Comparison of ENCODE assay signal across 1 cellular context in the genomic region with DNA sequence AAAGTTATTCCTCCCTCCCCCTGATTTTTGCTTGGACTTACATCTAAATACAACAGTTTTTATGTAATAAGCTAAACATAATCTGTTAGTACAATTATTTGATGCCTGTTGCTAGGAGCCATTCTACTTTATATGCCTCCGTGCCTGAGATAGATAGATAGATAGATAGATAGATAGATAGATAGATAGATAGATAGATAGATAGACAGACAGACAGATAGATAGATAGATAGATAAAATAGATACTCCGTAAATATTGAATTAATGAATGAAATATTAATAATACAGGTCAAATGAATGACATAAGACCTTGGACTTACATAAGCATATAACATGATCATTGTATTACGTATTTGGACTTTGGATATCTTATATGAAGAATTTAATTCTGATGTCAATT.
TF ChIP-seq lines count a peak whose summit lies in the region.

No MANE protein-coding gene starts in this region.

TF ChIP-seq in K562, 482 proteins besides CTCF, POLR2A, EP300 and RAD21:
- no peak for TF ChIP-seq RBM39 (optimal IDR thresholded peaks at IDR 0.05; ENCODE audit: low read depth, low read length)
- peak; percentile 84; the same call in 1 of the 2 replicates for TF ChIP-seq ZBTB2 (IDR thresholded peaks at IDR 0.05)
- TF ChIP-seq, protein P1, sequence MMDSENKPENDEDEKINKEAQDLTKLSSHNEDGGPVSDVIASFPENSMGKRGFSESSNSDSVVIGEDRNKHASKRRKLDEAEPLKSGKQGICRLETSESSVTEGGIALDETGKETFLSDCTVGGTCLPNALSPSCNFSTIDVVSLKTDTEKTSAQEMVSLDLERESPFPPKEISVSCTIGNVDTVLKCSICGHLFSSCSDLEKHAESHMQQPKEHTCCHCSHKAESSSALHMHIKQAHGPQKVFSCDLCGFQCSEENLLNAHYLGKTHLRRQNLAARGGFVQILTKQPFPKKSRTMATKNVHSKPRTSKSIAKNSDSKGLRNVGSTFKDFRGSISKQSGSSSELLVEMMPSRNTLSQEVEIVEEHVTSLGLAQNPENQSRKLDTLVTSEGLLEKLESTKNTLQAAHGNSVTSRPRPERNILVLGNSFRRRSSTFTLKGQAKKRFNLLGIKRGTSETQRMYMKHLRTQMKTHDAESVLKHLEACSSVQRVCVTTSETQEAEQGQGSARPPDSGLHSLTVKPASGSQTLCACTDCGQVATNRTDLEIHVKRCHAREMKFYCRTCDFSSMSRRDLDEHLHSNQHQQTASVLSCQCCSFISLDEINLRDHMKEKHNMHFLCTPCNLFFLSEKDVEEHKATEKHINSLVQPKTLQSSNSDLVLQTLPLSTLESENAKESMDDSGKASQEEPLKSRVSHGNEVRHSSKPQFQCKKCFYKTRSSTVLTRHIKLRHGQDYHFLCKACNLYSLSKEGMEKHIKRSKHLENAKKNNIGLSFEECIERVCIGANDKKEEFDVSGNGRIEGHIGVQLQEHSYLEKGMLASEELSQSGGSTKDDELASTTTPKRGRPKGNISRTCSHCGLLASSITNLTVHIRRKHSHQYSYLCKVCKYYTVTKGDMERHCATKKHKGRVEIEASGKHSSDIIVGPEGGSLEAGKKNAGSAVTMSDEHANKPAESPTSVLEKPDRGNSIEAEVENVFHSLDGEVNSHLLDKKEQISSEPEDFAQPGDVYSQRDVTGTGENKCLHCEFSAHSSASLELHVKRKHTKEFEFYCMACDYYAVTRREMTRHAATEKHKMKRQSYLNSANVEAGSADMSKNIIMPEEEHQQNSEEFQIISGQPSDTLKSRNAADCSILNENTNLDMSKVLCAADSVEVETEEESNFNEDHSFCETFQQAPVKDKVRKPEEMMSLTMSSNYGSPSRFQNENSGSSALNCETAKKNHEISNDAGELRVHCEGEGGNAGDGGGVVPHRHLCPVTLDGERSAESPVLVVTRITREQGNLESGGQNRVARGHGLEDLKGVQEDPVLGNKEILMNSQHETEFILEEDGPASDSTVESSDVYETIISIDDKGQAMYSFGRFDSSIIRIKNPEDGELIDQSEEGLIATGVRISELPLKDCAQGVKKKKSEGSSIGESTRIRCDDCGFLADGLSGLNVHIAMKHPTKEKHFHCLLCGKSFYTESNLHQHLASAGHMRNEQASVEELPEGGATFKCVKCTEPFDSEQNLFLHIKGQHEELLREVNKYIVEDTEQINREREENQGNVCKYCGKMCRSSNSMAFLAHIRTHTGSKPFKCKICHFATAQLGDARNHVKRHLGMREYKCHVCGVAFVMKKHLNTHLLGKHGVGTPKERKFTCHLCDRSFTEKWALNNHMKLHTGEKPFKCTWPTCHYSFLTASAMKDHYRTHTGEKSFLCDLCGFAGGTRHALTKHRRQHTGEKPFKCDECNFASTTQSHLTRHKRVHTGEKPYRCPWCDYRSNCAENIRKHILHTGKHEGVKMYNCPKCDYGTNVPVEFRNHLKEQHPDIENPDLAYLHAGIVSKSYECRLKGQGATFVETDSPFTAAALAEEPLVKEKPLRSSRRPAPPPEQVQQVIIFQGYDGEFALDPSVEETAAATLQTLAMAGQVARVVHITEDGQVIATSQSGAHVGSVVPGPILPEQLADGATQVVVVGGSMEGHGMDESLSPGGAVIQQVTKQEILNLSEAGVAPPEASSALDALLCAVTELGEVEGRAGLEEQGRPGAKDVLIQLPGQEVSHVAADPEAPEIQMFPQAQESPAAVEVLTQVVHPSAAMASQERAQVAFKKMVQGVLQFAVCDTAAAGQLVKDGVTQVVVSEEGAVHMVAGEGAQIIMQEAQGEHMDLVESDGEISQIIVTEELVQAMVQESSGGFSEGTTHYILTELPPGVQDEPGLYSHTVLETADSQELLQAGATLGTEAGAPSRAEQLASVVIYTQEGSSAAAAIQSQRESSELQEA (IDR thresholded peaks at IDR 0.05; ENCODE audit: low read depth): no peak
- peak; percentile 98 for TF ChIP-seq DACH1 (IDR thresholded peaks at IDR 0.05; ENCODE audit: partially characterized antibody)
- TF ChIP-seq MEIS2 (IDR thresholded peaks at IDR 0.05; ENCODE audit: partially characterized antibody): no peak
- no peak for TF ChIP-seq ARID2 (IDR thresholded peaks at IDR 0.05)
- TF ChIP-seq CHAMP1 (IDR thresholded peaks at IDR 0.05): no peak
- peak; percentile 57; the same call in 1 of the 2 replicates for TF ChIP-seq GATAD2B (IDR thresholded peaks at IDR 0.05; ENCODE audit: borderline replicate concordance)
- no peak for TF ChIP-seq STAT5A (IDR thresholded peaks at IDR 0.05; ENCODE audit: borderline replicate concordance, low read length)
- no peak for TF ChIP-seq CBX3 (IDR thresholded peaks at IDR 0.05; ENCODE audit: borderline replicate concordance in 1 of 2, low read length in 2 of 2)
- no peak for TF ChIP-seq EZH2 (IDR thresholded peaks at IDR 0.05; ENCODE audit: borderline replicate concordance, low read depth, low read length)
- TF ChIP-seq TGIF2 (CRISPR knock-in tag; IDR thresholded peaks at IDR 0.05): no peak
- no peak for TF ChIP-seq CC2D1A (IDR thresholded peaks at IDR 0.05)
- TF ChIP-seq CCNT2 (IDR thresholded peaks at IDR 0.05; ENCODE audit: borderline replicate concordance, extremely low read depth, insufficient read length, low read depth, low read length): no peak
- no peak for TF ChIP-seq POLR3G (IDR thresholded peaks at IDR 0.05; ENCODE audit: extremely low read depth, insufficient read length, insufficient replicate concordance)
